Comparison of ENCODE assay signal across 34 cellular contexts in genomic region chr22:48429621-48430020, GRCh38.
"Had no signal": no experiment of that assay in that cellular context is flagged by ENCODE, and none has a peak within 500 bp of the region (broad histone marks: within the 10 kb centered on the region; RNA-seq: fewer than 3 reads in every experiment).

No MANE protein-coding gene starts in this region.

- H3K36me3 Mint-ChIP-seq: activated CD4-positive, alpha-beta memory T cell treated with anti-CD3 and anti-CD28 coated beads for 36 hours; activated naive CD8-positive, alpha-beta T cell had no signal

- H3K4me1 ChIP-seq: Peyer's patch had no signal

- H3K9me3 Mint-ChIP-seq: activated B cell treated with CpG ODN at 0.5 μM for 24 hours; activated CD4-positive, alpha-beta memory T cell treated with anti-CD3 and anti-CD28 coated beads for 36 hours; activated naive CD4-positive, alpha-beta T cell treated with anti-CD3 and anti-CD28 coated beads for 36 hours; activated naive CD8-positive, alpha-beta T cell treated with anti-CD3 and anti-CD28 coated beads, Interleukin-2, amount 50 U/mL, for 24 hours; activated T-cell treated with anti-CD3 and anti-CD28 coated beads, Interleukin-2, amount 50 U/mL, for 72 hours; activated T-helper 17 cell treated with anti-CD3 and anti-CD28 coated beads, Interleukin-2, amount 50 U/mL, for 72 hours; central memory CD8-positive, alpha-beta T cell had no signal

- H3K4me3 ChIP-seq: Peyer's patch had no signal

- H3K9me3 ChIP-seq: Peyer's patch had no signal

- ATAC-seq: activated naive CD8-positive, alpha-beta T cell treated with anti-CD3 and anti-CD28 coated beads, Interleukin-2, amount 50 U/mL, for 24 hours; activated T-cell treated with anti-CD3 and anti-CD28 coated beads, Interleukin-2, amount 50 U/mL, for 72 hours; activated T-helper 17 cell treated with anti-CD3 and anti-CD28 coated beads, Interleukin-2, amount 50 U/mL, for 72 hours; PC-3 had no signal

- DNase-seq: activated B cell treated with CpG ODN at 0.5 μM for 24 hours; activated CD4-positive, alpha-beta memory T cell treated with anti-CD3 and anti-CD28 coated beads for 36 hours; activated CD4-positive, alpha-beta T cell treated with anti-CD3 and anti-CD28 coated beads for 4 hours; activated CD4-positive, alpha-beta T cell treated with anti-CD3 and anti-CD28 coated beads, Interleukin-2, amount 50 U/mL, for 1 hour; activated CD4-positive, CD25-positive, alpha-beta regulatory T cell treated with anti-CD3 and anti-CD28 coated beads, Interleukin-2, amount 50 U/mL, for 72 hours; activated gamma-delta T cell treated with Interleukin-2 at 50 U/mL for 16 hours; activated naive CD4-positive, alpha-beta T cell treated with anti-CD3 and anti-CD28 coated beads for 36 hours; activated naive CD8-positive, alpha-beta T cell treated with anti-CD3 and anti-CD28 coated beads, Interleukin-2, amount 50 U/mL, for 24 hours; activated T-cell treated with anti-CD3 and anti-CD28 coated beads, Interleukin-2, amount 50 U/mL, for 1 hour; activated T-cell treated with anti-CD3 and anti-CD28 coated beads, Interleukin-2, amount 50 U/mL, for 72 hours; anterior cingulate cortex; brain microvascular endothelial cell; MM.1S; MV-4-11; NCI-H1092; NCI-H1436 treated with DMSO at 0.1 percent for 48 hours; NCI-H1694 treated with DMSO at 0.1 percent for 48 hours; NCI-H2029; NCI-H345; NCI-H524 treated with DMSO at 0.1 percent for 48 hours; NCI-H748 treated with DMSO at 0.1 percent for 48 hours; NK-92 treated with Interleukin-12 subunit alpha and Interleukin-12 subunit beta, amount 100 ng/mL, for 24 hours; PC-3; RPMI8226; SIG-M5; SW 1271; T-helper 1 cell; T-helper 2 cell; T-helper 9 cell had no signal

- H3K9ac ChIP-seq: KMS-11 had no signal

- H3K27ac Mint-ChIP-seq: activated B cell treated with CpG ODN at 0.5 μM for 24 hours; activated CD4-positive, alpha-beta memory T cell treated with anti-CD3 and anti-CD28 coated beads for 36 hours; activated naive CD4-positive, alpha-beta T cell treated with anti-CD3 and anti-CD28 coated beads for 36 hours; activated naive CD8-positive, alpha-beta T cell; activated naive CD8-positive, alpha-beta T cell treated with anti-CD3 and anti-CD28 coated beads, Interleukin-2, amount 50 U/mL, for 24 hours; activated T-cell treated with anti-CD3 and anti-CD28 coated beads, Interleukin-2, amount 50 U/mL, for 72 hours; activated T-helper 17 cell treated with anti-CD3 and anti-CD28 coated beads, Interleukin-2, amount 50 U/mL, for 72 hours had no signal

- H3K4me2 ChIP-seq: KMS-11 had no signal

- H3K27ac ChIP-seq: brain microvascular endothelial cell, KMS-11, Peyer's patch had no signal

- H3K27me3 ChIP-seq: brain microvascular endothelial cell, Peyer's patch had no signal

- H3K36me3 ChIP-seq: brain microvascular endothelial cell, Peyer's patch had no signal
